17 cellular contexts compared by ENCODE assay signal in the genomic region with DNA sequence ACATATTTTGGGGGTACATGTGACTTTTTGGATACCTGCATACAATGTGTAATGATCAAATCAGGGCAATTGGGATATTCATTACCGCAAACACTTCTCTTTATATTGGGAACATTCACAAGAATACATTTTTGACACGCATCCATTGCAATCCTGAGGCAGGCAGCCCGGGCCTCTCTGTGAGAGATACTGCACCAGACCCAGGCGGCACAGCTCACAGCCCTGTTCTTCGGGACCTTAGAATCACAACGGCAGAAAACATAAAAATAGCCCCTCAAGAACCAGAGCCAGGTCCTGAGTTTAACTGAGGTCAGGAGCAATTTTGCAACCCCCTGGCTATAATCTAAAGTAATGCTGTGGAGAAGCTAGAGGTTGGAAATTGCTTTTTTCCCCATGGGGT.
"Had no signal": no experiment of that assay in that cellular context is flagged by ENCODE, and none has a peak within 500 bp of the region (broad histone marks: within the 10 kb centered on the region; RNA-seq: fewer than 3 reads in every experiment).

No MANE protein-coding gene starts in this region.

- H3K4me2 ChIP-seq: hepatocyte had no signal

- H3K4me1 ChIP-seq: sigmoid colon, testis, tibial artery had no signal

- ATAC-seq: effector memory CD8-positive, alpha-beta T cell; stimulated activated effector memory CD8-positive, alpha-beta T cell treated with anti-CD3 and anti-CD28 coated beads, Interleukin-12 subunit alpha, Interleukin-12 subunit beta, amount 100 ng/mL, for 72 hours; stimulated activated naive CD8-positive, alpha-beta T cell treated with anti-CD3 and anti-CD28 coated beads, Interleukin-15, Interleukin-2, amounts not matched to agents 100 U/mL and 50 U/mL, for 24 hours had no signal

- H3K36me3 ChIP-seq: neutrophil, pancreas, sigmoid colon, tibial artery had no signal

- H3K27me3 ChIP-seq: hepatocyte, pancreas, testis, tibial artery had no signal

- H3K27ac ChIP-seq: hepatocyte, neutrophil, pancreas, sigmoid colon, testis, tibial artery had no signal

- DNase-seq: cerebellar nuclear complex; cortex of kidney; effector memory CD8-positive, alpha-beta T cell; erythroblast; kidney; natural killer cell; pancreas; sigmoid colon; stimulated activated CD4-positive, alpha-beta T cell treated with anti-CD3 and anti-CD28 coated beads, Interleukin-2, amount 100 ng/mL, for 24 hours; stimulated activated CD4-positive, alpha-beta T cell treated with anti-CD3 and anti-CD28 coated beads, Interleukin-4, amount 100 ng/mL, for 24 hours; stimulated activated naive CD8-positive, alpha-beta T cell treated with anti-CD3 and anti-CD28 coated beads, Interleukin-15, Interleukin-2, amounts not matched to agents 100 U/mL and 50 U/mL, for 24 hours; testis; tibial artery had no signal

- H3K9me3 ChIP-seq: neutrophil, pancreas, sigmoid colon, testis, tibial artery had no signal

- H3K4me3 ChIP-seq: hepatocyte, lung, pancreas, sigmoid colon, testis, tibial artery had no signal
